ENCODE assay signal across 9 cellular contexts in genomic region chr7:107659666-107660065, GRCh38. TPM values are rescaled to one million over a fixed set of nuclear protein-coding genes. Genes with fewer than 3 reads are reported as not detected.
DNase-seq lines count a peak whose midpoint lies in the region; ATAC-seq, FAIRE-seq and TF ChIP-seq lines count a peak whose summit lies in the region.
"Had no signal": no experiment of that assay in that cellular context is flagged by ENCODE, and none has a peak within 500 bp of the region (broad histone marks: within the 10 kb centered on the region; RNA-seq: fewer than 3 reads in every experiment).

No MANE protein-coding gene starts in this region.

- H2AFZ ChIP-seq in HCT116 (ENCODE audit: low read depth, low read length, poor library complexity, severe bottlenecking), result no peak overlapping the region

- H3K4me1 ChIP-seq in HCT116 (ENCODE audit: control insufficient read depth in 1 of 2, insufficient read depth in 2 of 2, low read length in 2 of 2) (peaks cover 0 to 16% of the 10 kb centered on the region in 2 experiments; a peak in 2 of 4 replicates), SJCRH30 (no peaks in the 10 kb centered on the region)

- no TSS peak for BruUV-seq in HCT116 (replicated peaks; lab: Mats Ljungman, UMichigan)

- H3K4me2 ChIP-seq in HCT116 (ENCODE audit: low read length), result peak overlapping the region; percentile 22; the same call in 1 of the 2 replicates

- no peak for TF ChIP-seq RAD21 in HCT116 (IDR thresholded peaks at IDR 0.05; ENCODE audit: low read depth)

- H3K9me2 ChIP-seq in HCT116 (ENCODE audit: insufficient read depth), result no peaks in the 10 kb centered on the region

- TF ChIP-seq CTCF in HCT116 (IDR thresholded peaks at IDR 0.05 in 2 of 3, conservative IDR thresholded peaks at IDR 0.05 in 1 of 3; ENCODE audit: borderline replicate concordance in 1 of 3, insufficient read depth in 1 of 3, low read depth in 2 of 3, low read length in 2 of 3), result no peak

- H3K36me3 ChIP-seq in HCT116 (ENCODE audit: control insufficient read depth in 1 of 2, insufficient read depth in 2 of 2, low read length in 2 of 2) (no peaks in the 10 kb centered on the region), SJCRH30 (no peaks in the 10 kb centered on the region)
- H3K36me3 ChIP-seq: esophagus squamous epithelium had no signal

- H3K4me3 Mint-ChIP-seq in activated CD4-positive, alpha-beta memory T cell treated with anti-CD3 and anti-CD28 coated beads, Interleukin-2, amount 10 ng/mL, durations not matched to agents 7 days and 5 days, result peak overlapping the region; percentile 94
- H3K4me3 Mint-ChIP-seq in effector memory CD8-positive, alpha-beta T cell, result peak overlapping the region in 1 of 2 donors; percentile 74

- H3K27me3 ChIP-seq in HCT116 (ENCODE audit: insufficient read depth, low read length), result no peaks in the 10 kb centered on the region
- no peaks in the 10 kb centered on the region for H3K27me3 ChIP-seq in SJCRH30

- no peaks in the 10 kb centered on the region for H3K79me2 ChIP-seq in HCT116 (ENCODE audit: insufficient read depth, low read length)

- no peaks in the 10 kb centered on the region for H4K20me1 ChIP-seq in HCT116 (ENCODE audit: insufficient read depth)

- TF ChIP-seq POLR2A in HCT116 (IDR thresholded peaks at IDR 0.05; ENCODE audit: borderline replicate concordance, extremely low read depth, insufficient read depth, insufficient read length), result no peak

- peaks cover 17% of the 10 kb centered on the region for H3K36me3 Mint-ChIP-seq in activated CD4-positive, alpha-beta memory T cell treated with anti-CD3 and anti-CD28 coated beads, Interleukin-2, amount 10 ng/mL, durations not matched to agents 7 days and 5 days (ENCODE audit: low read depth)
- H3K36me3 Mint-ChIP-seq in effector memory CD8-positive, alpha-beta T cell (ENCODE audit: insufficient read depth), result no peaks in the 10 kb centered on the region

- CTCF ChIA-PET in HCT116 (lab: Charles Lee), result no interaction called here
- CTCF ChIA-PET in activated CD4-positive, alpha-beta memory T cell treated with anti-CD3 and anti-CD28 coated beads, Interleukin-2, amount 10 ng/mL, durations not matched to agents 7 days and 5 days (lab: Charles Lee), result interaction anchor here (0.5 to 1.9 kb wide), 4 partner anchors 15 to 491 kb away, joined by 3 to 7 read pairs (median 4); partner anchors contain the start of gene HBP1

- intact Hi-C loops in HCT116 (cut with micrococcal nuclease), result no loop called here

- H3K4me1 Mint-ChIP-seq in activated CD4-positive, alpha-beta memory T cell treated with anti-CD3 and anti-CD28 coated beads, Interleukin-2, amount 10 ng/mL, durations not matched to agents 7 days and 5 days, result peaks cover 65% of the 10 kb centered on the region
- H3K4me1 Mint-ChIP-seq in effector memory CD8-positive, alpha-beta T cell (ENCODE audit: low read depth in 2 of 2), result peaks cover 0 to 9% of the 10 kb centered on the region in 2 donors

- FAIRE-seq in frontal cortex (lab: Jason Lieb, UNC), result no peak

- H3K27ac ChIP-seq in HCT116 (ENCODE audit: low read depth, low read length) (no peak overlapping the region), SJCRH30 (no peak overlapping the region)
- H3K27ac ChIP-seq: esophagus squamous epithelium had no signal

- DNase-seq in AG08396 (ENCODE audit: low spot score) (peak; percentile 63), HCT116 (ENCODE audit: low read depth, low spot score) (peak; percentile 52), iris pigment epithelial cell (ENCODE audit: low read depth) (peak; percentile 95), frontal cortex (ENCODE audit: low spot score in 2 of 2) (no peak), SJCRH30 (no peak)
- peak; percentile 70 for DNase-seq in activated CD4-positive, alpha-beta memory T cell treated with anti-CD3 and anti-CD28 coated beads, Interleukin-2, amount 10 ng/mL, durations not matched to agents 7 days and 5 days
- DNase-seq in effector memory CD8-positive, alpha-beta T cell, result no peak
- DNase-seq: esophagus squamous epithelium had no signal

- POLR2A ChIA-PET in HCT116 (lab: Charles Lee), result no interaction called here
- POLR2A ChIA-PET in activated CD4-positive, alpha-beta memory T cell treated with anti-CD3 and anti-CD28 coated beads, Interleukin-2, amount 10 ng/mL, durations not matched to agents 7 days and 5 days (lab: Charles Lee), result interaction anchor here (0.6 to 4.7 kb wide), 16 partner anchors 10 to 841 kb away, joined by 3 to 47 read pairs (median 4); partner anchors contain the start of genes CBLL1, COG5, DUS4L and HBP1

- H3K27ac Mint-ChIP-seq in activated CD4-positive, alpha-beta memory T cell treated with anti-CD3 and anti-CD28 coated beads, Interleukin-2, amount 10 ng/mL, durations not matched to agents 7 days and 5 days, result peak overlapping the region; percentile 86
- H3K27ac Mint-ChIP-seq in effector memory CD8-positive, alpha-beta T cell, result no peak overlapping the region

- H3K4me3 ChIP-seq in HCT116 (replicated peaks in 1 of 2; ENCODE audit: low read depth in 1 of 2, low read length in 2 of 2) (no peak overlapping the region), SJCRH30 (no peak overlapping the region)

- H3K9ac ChIP-seq in HCT116 (ENCODE audit: low read length), result no peak overlapping the region

- ATAC-seq in HCT116 (peak; percentile 52; the same call in 1 of the 2 replicates), HG03521 (IDR thresholded peaks at IDR 0.05; ENCODE audit: unreplicated experiment) (no peak)
- ATAC-seq in effector memory CD8-positive, alpha-beta T cell (replicated peaks), result no peak

- H3K9me3 Mint-ChIP-seq in activated CD4-positive, alpha-beta memory T cell treated with anti-CD3 and anti-CD28 coated beads, Interleukin-2, amount 10 ng/mL, durations not matched to agents 7 days and 5 days, result no peaks in the 10 kb centered on the region
- H3K9me3 Mint-ChIP-seq in effector memory CD8-positive, alpha-beta T cell, result no peaks in the 10 kb centered on the region

- no peaks in the 10 kb centered on the region for H3K27me3 Mint-ChIP-seq in activated CD4-positive, alpha-beta memory T cell treated with anti-CD3 and anti-CD28 coated beads, Interleukin-2, amount 10 ng/mL, durations not matched to agents 7 days and 5 days
- H3K27me3 Mint-ChIP-seq in effector memory CD8-positive, alpha-beta T cell, result peaks cover 53 to 64% of the 10 kb centered on the region in 2 donors

- RAD21 ChIA-PET in HCT116 (lab: Charles Lee; ENCODE audit: low non-redundant PET in 1 of 2, low total read pairs in 2 of 2, uncharacterized antibody in 2 of 2, unreplicated experiment in 2 of 2), result no interaction called here

- H3K9me3 ChIP-seq in HCT116 (ENCODE audit: control insufficient read depth in 1 of 2, insufficient read depth in 1 of 2, low read depth in 1 of 2, low read length in 2 of 2), result no peaks in the 10 kb centered on the region
- H3K9me3 ChIP-seq in SJCRH30 (replicated peaks), result no peaks in the 10 kb centered on the region
- H3K9me3 ChIP-seq: esophagus squamous epithelium had no signal

TF ChIP-seq in HCT116, 20 proteins besides CTCF, POLR2A, EP300 and RAD21:
- peak; percentile 48 for TF ChIP-seq FOSL1 (IDR thresholded peaks at IDR 0.05; ENCODE audit: low read depth)
- TF ChIP-seq EZH2phosphoT487 (IDR thresholded peaks at IDR 0.05; ENCODE audit: borderline replicate concordance), result no peak
- TF ChIP-seq JUND (IDR thresholded peaks at IDR 0.05), result peak; percentile 42; the same call in 1 of the 2 replicates
- no peak for TF ChIP-seq ZNF274 (IDR thresholded peaks at IDR 0.05; ENCODE audit: low read depth, low read length)
- TF ChIP-seq CEBPB (IDR thresholded peaks at IDR 0.05; ENCODE audit: low read depth), result peak; percentile 69
- peak; percentile 51 for TF ChIP-seq TCF7L2 (IDR thresholded peaks at IDR 0.05; ENCODE audit: borderline replicate concordance, extremely low read depth, insufficient read depth, insufficient read length)
- 0 out of 2 replicates have a peak, but pooled peaks have one; percentile 30 for TF ChIP-seq SP1 (IDR thresholded peaks at IDR 0.05; ENCODE audit: low read depth)
- TF ChIP-seq MAX (IDR thresholded peaks at IDR 0.05), result peak; percentile 65
- TF ChIP-seq ZFX (IDR thresholded peaks at IDR 0.05), result no peak

RNA-seq across cellular contexts. Expression of gene SLC26A4, which starts 1.0 kb away (rescaled TPM):
- 0.66 TPM for total RNA-seq in HCT116 (2021; ENCODE audit: unreplicated experiment)
- polyA plus RNA-seq in HCT116 (2012), result 0.09 and 0.25 TPM in 2 replicates
- total RNA-seq in activated CD4-positive, alpha-beta memory T cell treated with anti-CD3 and anti-CD28 coated beads, Interleukin-2, amount 10 ng/mL, durations not matched to agents 7 days and 5 days, result 10 to 100 TPM; 10.9 to 12.2 TPM
- 4.1 TPM for total RNA-seq in frontal cortex
- 3.7 and 3.9 TPM in 2 replicates for total RNA-seq in SJCRH30 (2014; rRNA removed; shearing (Covaris generic))

Comparison
In these comparisons a context has a peak if more than half of its experiments do, and no peak if none do; other contexts are left out.
1. DNase-seq: peak in AG08396 (single experiment), HCT116 (single experiment), activated CD4-positive, alpha-beta memory T cell treated with anti-CD3 and anti-CD28 coated beads, Interleukin-2, amount 10 ng/mL, durations not matched to agents 7 days and 5 days (single experiment) and iris pigment epithelial cell (single experiment); none in effector memory CD8-positive, alpha-beta T cell (0 of 3), frontal cortex (0 of 2) and SJCRH30 (0 of 2).